16 cellular contexts compared by ENCODE assay signal in genomic region chr1:186326009-186326408, GRCh38. TPM values are rescaled to one million over a fixed set of nuclear protein-coding genes. Genes with fewer than 3 reads are reported as not detected.
A peak's percentile ranks its signal among the peaks of the same experiment; 100 is the strongest.
DNase-seq lines count a peak whose midpoint lies in the region; ATAC-seq lines count a peak whose summit lies in the region.
"Had no signal": no experiment of that assay in that cellular context is flagged by ENCODE, and none has a peak within 500 bp of the region (broad histone marks: within the 10 kb centered on the region; RNA-seq: fewer than 3 reads in every experiment).

No MANE protein-coding gene starts in this region.

- H3K9me3 Mint-ChIP-seq in activated CD8-positive, alpha-beta memory T cell treated with anti-CD3 and anti-CD28 coated beads, Interleukin-2, amount 10 ng/mL, durations not matched to agents 7 days and 5 days (ENCODE audit: low read depth) = no peaks in the 10 kb centered on the region
- no peaks in the 10 kb centered on the region for H3K9me3 Mint-ChIP-seq in naive thymus-derived CD4-positive, alpha-beta T cell
- H3K9me3 Mint-ChIP-seq: CD14-positive monocyte had no signal

- peaks cover 49% of the 10 kb centered on the region for H3K36me3 Mint-ChIP-seq in activated CD8-positive, alpha-beta memory T cell treated with anti-CD3 and anti-CD28 coated beads, Interleukin-2, amount 10 ng/mL, durations not matched to agents 7 days and 5 days
- H3K36me3 Mint-ChIP-seq in naive thymus-derived CD4-positive, alpha-beta T cell = peaks cover 29 to 61% (median 57%) of the 10 kb centered on the region in 5 donors

- ATAC-seq in activated CD8-positive, alpha-beta memory T cell treated with anti-CD3 and anti-CD28 coated beads, Interleukin-2, amount 10 ng/mL, durations not matched to agents 7 days and 5 days = no peak
- ATAC-seq in naive thymus-derived CD4-positive, alpha-beta T cell = no peak
- ATAC-seq in GM18520 (IDR thresholded peaks at IDR 0.05; ENCODE audit: unreplicated experiment) = no peak
- ATAC-seq: PC-3 had no signal

- H3K36me3 ChIP-seq in SK-N-MC (ENCODE audit: insufficient read depth, low read length) = peaks cover 93% of the 10 kb centered on the region
- peaks cover 22 to 61% (median 40%) of the 10 kb centered on the region in 3 experiments for H3K36me3 ChIP-seq in naive thymus-derived CD4-positive, alpha-beta T cell (ENCODE audit: control insufficient read depth in 2 of 3, insufficient read depth in 3 of 3, low read length in 3 of 3)

- no peak overlapping the region for H3K4me3 ChIP-seq in SK-N-MC
- H3K4me3 ChIP-seq in naive thymus-derived CD4-positive, alpha-beta T cell (ENCODE audit: low read length) = no peak overlapping the region

- CTCF ChIA-PET in activated CD8-positive, alpha-beta memory T cell treated with anti-CD3 and anti-CD28 coated beads, Interleukin-2, amount 10 ng/mL, durations not matched to agents 7 days and 5 days (lab: Charles Lee) = interaction anchor here (1.3 kb wide), 1 partner anchor 49 kb away, joined by 7 read pairs; the partner anchor contains the start of genes ODR4 and TPR
- CTCF ChIA-PET in naive thymus-derived CD4-positive, alpha-beta T cell (lab: Charles Lee) = interaction anchor here (1.2 to 2.9 kb wide), 11 partner anchors 8 to 171 kb away, joined by 3 to 42 read pairs (median 8); partner anchors contain the start of gene PRG4

- no peaks in the 10 kb centered on the region for H3K27me3 Mint-ChIP-seq in activated CD8-positive, alpha-beta memory T cell treated with anti-CD3 and anti-CD28 coated beads, Interleukin-2, amount 10 ng/mL, durations not matched to agents 7 days and 5 days
- H3K27me3 Mint-ChIP-seq in naive thymus-derived CD4-positive, alpha-beta T cell = no peaks in the 10 kb centered on the region

- H3K27ac ChIP-seq in SK-N-MC = peak overlapping the region; percentile 7; the same call in 1 of the 2 replicates
- H3K27ac ChIP-seq in naive thymus-derived CD4-positive, alpha-beta T cell (ENCODE audit: low read depth, low read length) = no peak overlapping the region
- H3K27ac ChIP-seq: HL-60, KMS-11 had no signal

- H3K9ac ChIP-seq in SK-N-MC (ENCODE audit: insufficient read length) = no peak overlapping the region
- H3K9ac ChIP-seq: KMS-11 had no signal

- intact Hi-C loops in naive thymus-derived CD4-positive, alpha-beta T cell (cut with micrococcal nuclease) = loop anchor here in 1 of 2 donors (5.0 kb wide), 1 partner anchor 36 kb away; no protein-coding TSS in a partner anchor

- no peak overlapping the region for H3K4me3 Mint-ChIP-seq in activated CD8-positive, alpha-beta memory T cell treated with anti-CD3 and anti-CD28 coated beads, Interleukin-2, amount 10 ng/mL, durations not matched to agents 7 days and 5 days
- H3K4me3 Mint-ChIP-seq in naive thymus-derived CD4-positive, alpha-beta T cell = no peak overlapping the region
- H3K4me3 Mint-ChIP-seq: CD14-positive monocyte had no signal

- H3K4me1 ChIP-seq in naive thymus-derived CD4-positive, alpha-beta T cell (ENCODE audit: control insufficient read depth in 2 of 2, insufficient read depth in 2 of 2, low read length in 2 of 2) = peaks cover 0 to 5% of the 10 kb centered on the region in 2 donors

- peak overlapping the region; percentile 34 for H3K27ac Mint-ChIP-seq in activated CD8-positive, alpha-beta memory T cell treated with anti-CD3 and anti-CD28 coated beads, Interleukin-2, amount 10 ng/mL, durations not matched to agents 7 days and 5 days
- peak overlapping the region in 8 of 9 donors; percentile 1 to 72 (median 24) for H3K27ac Mint-ChIP-seq in naive thymus-derived CD4-positive, alpha-beta T cell

- peaks cover 5% of the 10 kb centered on the region for H3K4me1 Mint-ChIP-seq in activated CD8-positive, alpha-beta memory T cell treated with anti-CD3 and anti-CD28 coated beads, Interleukin-2, amount 10 ng/mL, durations not matched to agents 7 days and 5 days
- peaks cover 6 to 40% (median 25%) of the 10 kb centered on the region in 7 donors for H3K4me1 Mint-ChIP-seq in naive thymus-derived CD4-positive, alpha-beta T cell
- H3K4me1 Mint-ChIP-seq: CD14-positive monocyte had no signal

- no peak for DNase-seq in activated CD8-positive, alpha-beta memory T cell treated with anti-CD3 and anti-CD28 coated beads, Interleukin-2, amount 10 ng/mL, durations not matched to agents 7 days and 5 days
- no peak for DNase-seq in activated CD8-positive, alpha-beta memory T cell treated with anti-CD3 and anti-CD28 coated beads, Interleukin-2, amount 50 U/mL, for 4 hours
- DNase-seq in EL (peak; percentile 7), SK-N-MC (ENCODE audit: low read depth, low spot score) (no peak), DMS53 treated with DMSO at 0.1 percent for 48 hours (lab: John Stamatoyannopoulos, UW; ENCODE audit: unreplicated experiment) (no peak)
- DNase-seq in naive thymus-derived CD4-positive, alpha-beta T cell = no peak
- DNase-seq: DMS 273 treated with DMSO at 0.1 percent for 48 hours, NCI-H1436, NCI-H1930, RPMI8226 had no signal

- POLR2A ChIA-PET in naive thymus-derived CD4-positive, alpha-beta T cell (lab: Charles Lee) = interaction anchor here (1.0 to 2.0 kb wide), 3 partner anchors 19 to 38 kb away, joined by 3 to 6 read pairs (median 5); no protein-coding TSS in a partner anchor

- H3K9me3 ChIP-seq in SK-N-MC (ENCODE audit: low read depth, low read length) = no peaks in the 10 kb centered on the region
- no peaks in the 10 kb centered on the region for H3K9me3 ChIP-seq in naive thymus-derived CD4-positive, alpha-beta T cell (ENCODE audit: control insufficient read depth in 2 of 3, low read length in 3 of 3)

- no peaks in the 10 kb centered on the region for H3K27me3 ChIP-seq in naive thymus-derived CD4-positive, alpha-beta T cell (ENCODE audit: control insufficient read depth in 2 of 2, insufficient read depth in 2 of 2, low read length in 2 of 2)

RNA-seq across cellular contexts. Expression of gene PRG4, which starts 29.9 kb away (rescaled TPM):
- under 1 TPM in 1 of 2 experiments, not detected in 1; 0.05 TPM for total RNA-seq in activated CD8-positive, alpha-beta memory T cell treated with anti-CD3 and anti-CD28 coated beads, Interleukin-2, amount 10 ng/mL, durations not matched to agents 7 days and 5 days
- 1 to 10 TPM in 1 of 5 experiments, under 1 TPM in 4; 0.13 to 8.9 (median 0.24) TPM for total RNA-seq in naive thymus-derived CD4-positive, alpha-beta T cell
- polyA plus RNA-seq in naive thymus-derived CD4-positive, alpha-beta T cell = under 1 TPM; 0.16 to 0.33 TPM
- total RNA-seq: H4, PC-3 had no signal
- polyA plus RNA-seq: CD14-positive monocyte had no signal

RNA-seq across cellular contexts. Expression of gene TPR, which starts 49.0 kb away (rescaled TPM):
- total RNA-seq in activated CD8-positive, alpha-beta memory T cell treated with anti-CD3 and anti-CD28 coated beads, Interleukin-2, amount 10 ng/mL, durations not matched to agents 7 days and 5 days = 100 to 1,000 TPM; 130 to 139 TPM
- total RNA-seq in naive thymus-derived CD4-positive, alpha-beta T cell = 100 to 1,000 TPM; 118 to 195 (median 158) TPM
- polyA plus RNA-seq in naive thymus-derived CD4-positive, alpha-beta T cell = 10 to 100 TPM; 40.3 to 76.2 TPM

RNA-seq across cellular contexts. Expression of gene ODR4, which starts 49.6 kb away (rescaled TPM):
- total RNA-seq in activated CD8-positive, alpha-beta memory T cell treated with anti-CD3 and anti-CD28 coated beads, Interleukin-2, amount 10 ng/mL, durations not matched to agents 7 days and 5 days = 10 to 100 TPM; 10.7 to 12.2 TPM
- 10 to 100 TPM; 13.6 to 19.6 (median 18.3) TPM for total RNA-seq in naive thymus-derived CD4-positive, alpha-beta T cell
- 1 to 10 TPM; 5.3 to 6.8 TPM for polyA plus RNA-seq in naive thymus-derived CD4-positive, alpha-beta T cell
